ENCODE assay signal across 29 cellular contexts in the genomic region with DNA sequence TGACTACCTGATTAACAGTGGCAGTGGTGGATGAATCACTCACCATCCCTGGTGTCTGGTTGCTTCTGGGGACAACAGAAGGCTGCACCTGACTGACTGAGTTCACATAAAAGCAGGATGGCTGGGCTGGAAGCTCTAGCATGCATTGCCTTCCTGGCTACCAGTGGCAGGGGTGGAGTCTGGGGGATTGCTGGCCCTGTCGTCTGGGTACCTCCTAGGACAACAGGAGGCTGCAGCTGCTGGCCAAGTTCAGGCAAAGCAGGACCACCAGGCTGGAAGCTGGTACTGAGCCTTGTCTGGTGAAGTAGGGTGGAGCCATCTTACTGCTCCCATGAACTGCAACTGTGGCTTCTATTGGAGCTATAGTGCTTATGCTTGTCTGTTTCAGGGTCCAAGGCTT.
"Had no signal": no experiment of that assay in that cellular context is flagged by ENCODE, and none has a peak within 500 bp of the region (broad histone marks: within the 10 kb centered on the region; RNA-seq: fewer than 3 reads in every experiment).

No MANE protein-coding gene starts in this region.

- H3K4me3 ChIP-seq: adrenal gland, body of pancreas, colonic mucosa, gastrocnemius medialis, heart left ventricle had no signal

- H3K36me3 ChIP-seq: adrenal gland, colonic mucosa, gastrocnemius medialis, heart left ventricle had no signal

- DNase-seq: activated CD4-positive, alpha-beta memory T cell treated with anti-CD3 and anti-CD28 coated beads for 36 hours; activated CD4-positive, alpha-beta T cell treated with anti-CD3 and anti-CD28 coated beads for 36 hours; activated CD4-positive, alpha-beta T cell treated with anti-CD3 and anti-CD28 coated beads, Interleukin-2, amount 10 ng/mL, durations not matched to agents 24 days and 14 days; activated CD4-positive, CD25-positive, alpha-beta regulatory T cell; activated CD4-positive, CD25-positive, alpha-beta regulatory T cell treated with anti-CD3 and anti-CD28 coated beads, Interleukin-2, amount 50 U/mL, for 72 hours; activated CD8-positive, alpha-beta memory T cell treated with anti-CD3 and anti-CD28 coated beads, Interleukin-2, amount 10 ng/mL, durations not matched to agents 7 days and 5 days; activated CD8-positive, alpha-beta memory T cell treated with anti-CD3 and anti-CD28 coated beads, Interleukin-2, amount 50 U/mL, for 4 hours; activated CD8-positive, alpha-beta T cell treated with anti-CD3 and anti-CD28 coated beads, Interleukin-2, amount 10 ng/mL, durations not matched to agents 7 days and 5 days; activated effector memory CD4-positive, alpha-beta T cell treated with anti-CD3 and anti-CD28 coated beads, Interleukin-2, amount 50 U/mL, for 16 hours; activated naive CD4-positive, alpha-beta T cell treated with anti-CD3 and anti-CD28 coated beads for 36 hours; activated naive CD8-positive, alpha-beta T cell treated with anti-CD3 and anti-CD28 coated beads for 36 hours; activated naive CD8-positive, alpha-beta T cell treated with anti-CD3 and anti-CD28 coated beads, Interleukin-2, amount 50 U/mL, for 24 hours; activated T-cell treated with anti-CD3 and anti-CD28 coated beads, Interleukin-2, amount 50 U/mL, for 1 hour; activated T-cell treated with anti-CD3 and anti-CD28 coated beads, Interleukin-2, amount 50 U/mL, for 48 hours; adrenal gland; amygdala; body of pancreas; caudate nucleus; colonic mucosa; effector memory CD4-positive, alpha-beta T cell; endodermal cell; foreskin keratinocyte; gastrocnemius medialis; glutamatergic neuron; heart left ventricle; T-helper 1 cell; T-helper 17 cell; T1000 had no signal

- H3K9me3 ChIP-seq: adrenal gland, body of pancreas, colonic mucosa, gastrocnemius medialis had no signal

- H3K27me3 ChIP-seq: adrenal gland, body of pancreas, colonic mucosa, foreskin keratinocyte, gastrocnemius medialis, heart left ventricle had no signal

- ATAC-seq: activated CD4-positive, alpha-beta T cell treated with anti-CD3 and anti-CD28 coated beads for 36 hours; activated CD8-positive, alpha-beta memory T cell treated with anti-CD3 and anti-CD28 coated beads, Interleukin-2, amount 10 ng/mL, durations not matched to agents 7 days and 5 days; activated CD8-positive, alpha-beta T cell treated with anti-CD3 and anti-CD28 coated beads, Interleukin-2, amount 10 ng/mL, durations not matched to agents 7 days and 5 days; activated naive CD8-positive, alpha-beta T cell treated with anti-CD3 and anti-CD28 coated beads, Interleukin-2, amount 50 U/mL, for 24 hours; body of pancreas; esophagus mucosa; foreskin keratinocyte; gastrocnemius medialis; heart left ventricle; T-helper 17 cell had no signal

- H3K4me1 ChIP-seq: adrenal gland, body of pancreas, colonic mucosa, foreskin keratinocyte, gastrocnemius medialis, heart left ventricle had no signal

- H3K27ac ChIP-seq: adrenal gland, body of pancreas, colonic mucosa, foreskin keratinocyte, gastrocnemius medialis, heart left ventricle had no signal
